ENCODE assay signal across 2 cellular contexts in genomic region chr16:48605518-48606110, GRCh38.
TF ChIP-seq lines count a peak whose summit lies in the region.

No MANE protein-coding gene starts in this region.

TF ChIP-seq in IMR-90, 13 proteins besides CTCF, POLR2A, EP300 and RAD21:
- no peak for TF ChIP-seq MAFK (IDR thresholded peaks at IDR 0.05; ENCODE audit: low read depth, low read length)
- TF ChIP-seq CEBPB (IDR thresholded peaks at IDR 0.05; ENCODE audit: low read depth, low read length) = peak; percentile 46
- TF ChIP-seq BHLHE40 (IDR thresholded peaks at IDR 0.05; ENCODE audit: low read depth, low read length) = no peak

TF ChIP-seq in GM12878, 131 proteins besides CTCF, POLR2A, EP300 and RAD21:
- TF ChIP-seq ZNF217 (IDR thresholded peaks at IDR 0.05) = no peak
- TF ChIP-seq, protein P1, sequence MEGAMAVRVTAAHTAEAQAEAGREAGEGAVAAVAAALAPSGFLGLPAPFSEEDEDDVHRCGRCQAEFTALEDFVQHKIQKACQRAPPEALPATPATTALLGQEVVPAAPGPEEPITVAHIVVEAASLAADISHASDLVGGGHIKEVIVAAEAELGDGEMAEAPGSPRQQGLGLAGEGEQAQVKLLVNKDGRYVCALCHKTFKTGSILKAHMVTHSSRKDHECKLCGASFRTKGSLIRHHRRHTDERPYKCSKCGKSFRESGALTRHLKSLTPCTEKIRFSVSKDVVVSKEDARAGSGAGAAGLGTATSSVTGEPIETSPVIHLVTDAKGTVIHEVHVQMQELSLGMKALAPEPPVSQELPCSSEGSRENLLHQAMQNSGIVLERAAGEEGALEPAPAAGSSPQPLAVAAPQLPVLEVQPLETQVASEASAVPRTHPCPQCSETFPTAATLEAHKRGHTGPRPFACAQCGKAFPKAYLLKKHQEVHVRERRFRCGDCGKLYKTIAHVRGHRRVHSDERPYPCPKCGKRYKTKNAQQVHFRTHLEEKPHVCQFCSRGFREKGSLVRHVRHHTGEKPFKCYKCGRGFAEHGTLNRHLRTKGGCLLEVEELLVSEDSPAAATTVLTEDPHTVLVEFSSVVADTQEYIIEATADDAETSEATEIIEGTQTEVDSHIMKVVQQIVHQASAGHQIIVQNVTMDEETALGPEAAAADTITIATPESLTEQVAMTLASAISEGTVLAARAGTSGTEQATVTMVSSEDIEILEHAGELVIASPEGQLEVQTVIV (IDR thresholded peaks at IDR 0.05; ENCODE audit: borderline replicate concordance, partially characterized antibody) = peak; percentile 8
